ENCODE assay signal across 9 cellular contexts in genomic region chr20:50027611-50028105, GRCh38. TPM values are rescaled to one million over a fixed set of nuclear protein-coding genes. Genes with fewer than 3 reads are reported as not detected.
DNase-seq lines count a peak whose midpoint lies in the region; ATAC-seq lines count a peak whose summit lies in the region.
"Had no signal": no experiment of that assay in that cellular context is flagged by ENCODE, and none has a peak within 500 bp of the region (broad histone marks: within the 10 kb centered on the region; RNA-seq: fewer than 3 reads in every experiment).

No MANE protein-coding gene starts in this region.

- peak; percentile 93 for ATAC-seq in Right ventricle myocardium superior (ENCODE audit: poor library complexity)
- no peak for ATAC-seq in HG03432 (IDR thresholded peaks at IDR 0.05; ENCODE audit: unreplicated experiment)
- ATAC-seq in GM21786 (IDR thresholded peaks at IDR 0.05; ENCODE audit: unreplicated experiment): no peak

- intact Hi-C loops in Right ventricle myocardium superior (cut with DNase I): no loop called here
- intact Hi-C loops in posterior vena cava (cut with DNase I): loop anchor here in 1 of 2 donors (5.0 kb wide), 1 partner anchor 45 kb away; the partner anchor contains the start of gene SNAI1

- DNase-seq in ELR (ENCODE audit: low read depth) (peak; percentile 94), amniotic stem cell (lab: John Stamatoyannopoulos, UW) (peak; percentile 76), Right ventricle myocardium superior (peak; percentile 87), posterior vena cava (ENCODE audit: low spot score) (peak; percentile 95), NCI-H1417 (lab: John Stamatoyannopoulos, UW) (no peak)
- DNase-seq in activated CD8-positive, alpha-beta memory T cell treated with anti-CD3 and anti-CD28 coated beads for 24 hours: no peak
- DNase-seq: activated T-cell treated with anti-CD3 and anti-CD28 coated beads, Interleukin-2, amount 50 U/mL, for 1 hour had no signal

RNA-seq across cellular contexts. Expression of gene SNAI1, which starts 44.9 kb away (rescaled TPM):
- 0.81 TPM for total RNA-seq in Right ventricle myocardium superior
- 1 to 10 TPM; 8.6 to 8.9 TPM for total RNA-seq in posterior vena cava

Comparison
In these comparisons a context has a peak if more than half of its experiments do, and no peak if none do; other contexts are left out.
1. DNase-seq: peak in ELR (single experiment), amniotic stem cell (single experiment), Right ventricle myocardium superior (single experiment) and posterior vena cava (single experiment); none in NCI-H1417 (0 of 3) and activated CD8-positive, alpha-beta memory T cell treated with anti-CD3 and anti-CD28 coated beads for 24 hours (single experiment).